ENCODE assay signal across 1 cellular context in the genomic region with DNA sequence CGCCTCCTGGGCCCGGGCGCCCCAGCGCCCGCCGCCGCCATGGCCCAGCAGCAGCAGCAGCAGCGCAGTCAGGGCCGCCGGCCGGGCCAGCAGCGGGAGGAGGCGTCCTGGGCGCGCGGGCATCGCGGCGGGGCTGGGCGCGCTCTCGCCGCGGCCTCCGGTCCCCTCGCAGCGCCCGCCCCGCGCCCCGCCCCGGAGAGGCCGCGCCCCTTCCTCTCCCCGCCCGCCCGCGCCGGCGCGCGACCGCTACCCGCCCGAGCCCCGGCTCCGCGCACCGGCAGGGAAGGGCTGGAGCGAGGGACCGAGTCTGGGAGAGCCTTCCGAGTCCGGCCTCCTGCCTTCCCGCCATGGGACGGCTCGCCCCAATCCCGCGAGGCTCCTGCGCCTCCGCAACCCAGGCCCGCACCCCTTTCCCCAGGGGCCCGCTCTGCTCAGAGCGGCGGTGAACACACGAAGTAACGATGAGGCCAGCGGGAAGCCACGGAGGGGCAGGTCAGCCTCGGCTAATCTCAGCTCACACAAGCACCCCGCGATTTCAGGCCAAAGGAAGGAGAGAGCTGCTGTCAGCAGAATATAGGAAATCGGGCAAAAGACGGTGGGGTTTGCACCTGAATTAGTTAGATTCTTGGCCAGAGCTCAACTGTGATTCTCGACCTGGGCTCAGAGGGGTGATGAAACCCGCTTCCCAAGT.
TF ChIP-seq lines count a peak whose summit lies in the region.

A gene (minus strand): TSS at position 135 of the 691 bp plus-strand sequence. CDS start 12 bp downstream, at position 123.

TF ChIP-seq in HepG2, 621 proteins besides CTCF, POLR2A, EP300 and RAD21 (continued from another document):
- TF ChIP-seq, protein P1, sequence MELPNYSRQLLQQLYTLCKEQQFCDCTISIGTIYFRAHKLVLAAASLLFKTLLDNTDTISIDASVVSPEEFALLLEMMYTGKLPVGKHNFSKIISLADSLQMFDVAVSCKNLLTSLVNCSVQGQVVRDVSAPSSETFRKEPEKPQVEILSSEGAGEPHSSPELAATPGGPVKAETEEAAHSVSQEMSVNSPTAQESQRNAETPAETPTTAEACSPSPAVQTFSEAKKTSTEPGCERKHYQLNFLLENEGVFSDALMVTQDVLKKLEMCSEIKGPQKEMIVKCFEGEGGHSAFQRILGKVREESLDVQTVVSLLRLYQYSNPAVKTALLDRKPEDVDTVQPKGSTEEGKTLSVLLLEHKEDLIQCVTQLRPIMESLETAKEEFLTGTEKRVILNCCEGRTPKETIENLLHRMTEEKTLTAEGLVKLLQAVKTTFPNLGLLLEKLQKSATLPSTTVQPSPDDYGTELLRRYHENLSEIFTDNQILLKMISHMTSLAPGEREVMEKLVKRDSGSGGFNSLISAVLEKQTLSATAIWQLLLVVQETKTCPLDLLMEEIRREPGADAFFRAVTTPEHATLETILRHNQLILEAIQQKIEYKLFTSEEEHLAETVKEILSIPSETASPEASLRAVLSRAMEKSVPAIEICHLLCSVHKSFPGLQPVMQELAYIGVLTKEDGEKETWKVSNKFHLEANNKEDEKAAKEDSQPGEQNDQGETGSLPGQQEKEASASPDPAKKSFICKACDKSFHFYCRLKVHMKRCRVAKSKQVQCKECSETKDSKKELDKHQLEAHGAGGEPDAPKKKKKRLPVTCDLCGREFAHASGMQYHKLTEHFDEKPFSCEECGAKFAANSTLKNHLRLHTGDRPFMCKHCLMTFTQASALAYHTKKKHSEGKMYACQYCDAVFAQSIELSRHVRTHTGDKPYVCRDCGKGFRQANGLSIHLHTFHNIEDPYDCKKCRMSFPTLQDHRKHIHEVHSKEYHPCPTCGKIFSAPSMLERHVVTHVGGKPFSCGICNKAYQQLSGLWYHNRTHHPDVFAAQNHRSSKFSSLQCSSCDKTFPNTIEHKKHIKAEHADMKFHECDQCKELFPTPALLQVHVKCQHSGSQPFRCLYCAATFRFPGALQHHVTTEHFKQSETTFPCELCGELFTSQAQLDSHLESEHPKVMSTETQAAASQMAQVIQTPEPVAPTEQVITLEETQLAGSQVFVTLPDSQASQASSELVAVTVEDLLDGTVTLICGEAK (IDR thresholded peaks at IDR 0.05): no peak
- TF ChIP-seq, protein P1 (CRISPR knock-in tag; IDR thresholded peaks at IDR 0.05): no peak; the same call in 1 of the 2 replicates
- TF ChIP-seq JDP2 (CRISPR knock-in tag; IDR thresholded peaks at IDR 0.05; ENCODE audit: borderline replicate concordance) (no peak), POGZ (CRISPR knock-in tag; IDR thresholded peaks at IDR 0.05) (0 out of 2 replicates have a peak, but pooled peaks have one; percentile 35), ZFP82 (CRISPR knock-in tag; IDR thresholded peaks at IDR 0.05; ENCODE audit: borderline replicate concordance) (no peak), SOX6 (IDR thresholded peaks at IDR 0.05) (no peak), SOX6 (CRISPR knock-in tag; IDR thresholded peaks at IDR 0.05) (no peak; the same call in 1 of the 2 replicates), HHEX (CRISPR knock-in tag; IDR thresholded peaks at IDR 0.05) (no peak), AGO1 (IDR thresholded peaks at IDR 0.05; ENCODE audit: low read depth, low read length, poor library complexity, severe bottlenecking) (no peak), ZSCAN9 (CRISPR knock-in tag; IDR thresholded peaks at IDR 0.05; ENCODE audit: borderline replicate concordance) (0 out of 2 replicates have a peak, but pooled peaks have one; percentile 36), ZNF24 (IDR thresholded peaks at IDR 0.05) (no peak), SUZ12 (IDR thresholded peaks at IDR 0.05; ENCODE audit: low read depth, low read length) (no peak), KDM5A (IDR thresholded peaks at IDR 0.05; ENCODE audit: borderline replicate concordance, low read length) (no peak), TAF15 (IDR thresholded peaks at IDR 0.05; ENCODE audit: low read depth, low read length, poor library complexity, severe bottlenecking) (no peak), GATAD2A (CRISPR knock-in tag; IDR thresholded peaks at IDR 0.05) (no peak), SIX1 (CRISPR knock-in tag; IDR thresholded peaks at IDR 0.05; ENCODE audit: borderline replicate concordance) (no peak), RFX3 (CRISPR knock-in tag; IDR thresholded peaks at IDR 0.05) (no peak), ZNF619 (CRISPR knock-in tag; IDR thresholded peaks at IDR 0.05) (no peak)
- TF ChIP-seq, protein P2, sequence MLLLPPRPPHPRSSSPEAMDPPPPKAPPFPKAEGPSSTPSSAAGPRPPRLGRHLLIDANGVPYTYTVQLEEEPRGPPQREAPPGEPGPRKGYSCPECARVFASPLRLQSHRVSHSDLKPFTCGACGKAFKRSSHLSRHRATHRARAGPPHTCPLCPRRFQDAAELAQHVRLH (CRISPR knock-in tag; IDR thresholded peaks at IDR 0.05; ENCODE audit: borderline replicate concordance, low read depth): peak; percentile 76; the same call in 1 of the 2 replicates
- TF ChIP-seq, protein P3, sequence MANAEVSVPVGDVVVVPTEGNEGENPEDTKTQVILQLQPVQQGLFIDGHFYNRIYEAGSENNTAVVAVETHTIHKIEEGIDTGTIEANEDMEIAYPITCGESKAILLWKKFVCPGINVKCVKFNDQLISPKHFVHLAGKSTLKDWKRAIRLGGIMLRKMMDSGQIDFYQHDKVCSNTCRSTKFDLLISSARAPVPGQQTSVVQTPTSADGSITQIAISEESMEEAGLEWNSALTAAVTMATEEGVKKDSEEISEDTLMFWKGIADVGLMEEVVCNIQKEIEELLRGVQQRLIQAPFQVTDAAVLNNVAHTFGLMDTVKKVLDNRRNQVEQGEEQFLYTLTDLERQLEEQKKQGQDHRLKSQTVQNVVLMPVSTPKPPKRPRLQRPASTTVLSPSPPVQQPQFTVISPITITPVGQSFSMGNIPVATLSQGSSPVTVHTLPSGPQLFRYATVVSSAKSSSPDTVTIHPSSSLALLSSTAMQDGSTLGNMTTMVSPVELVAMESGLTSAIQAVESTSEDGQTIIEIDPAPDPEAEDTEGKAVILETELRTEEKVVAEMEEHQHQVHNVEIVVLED (CRISPR knock-in tag; IDR thresholded peaks at IDR 0.05; ENCODE audit: borderline replicate concordance): no peak; the same call in 1 of the 2 replicates
- TF ChIP-seq, protein P4, sequence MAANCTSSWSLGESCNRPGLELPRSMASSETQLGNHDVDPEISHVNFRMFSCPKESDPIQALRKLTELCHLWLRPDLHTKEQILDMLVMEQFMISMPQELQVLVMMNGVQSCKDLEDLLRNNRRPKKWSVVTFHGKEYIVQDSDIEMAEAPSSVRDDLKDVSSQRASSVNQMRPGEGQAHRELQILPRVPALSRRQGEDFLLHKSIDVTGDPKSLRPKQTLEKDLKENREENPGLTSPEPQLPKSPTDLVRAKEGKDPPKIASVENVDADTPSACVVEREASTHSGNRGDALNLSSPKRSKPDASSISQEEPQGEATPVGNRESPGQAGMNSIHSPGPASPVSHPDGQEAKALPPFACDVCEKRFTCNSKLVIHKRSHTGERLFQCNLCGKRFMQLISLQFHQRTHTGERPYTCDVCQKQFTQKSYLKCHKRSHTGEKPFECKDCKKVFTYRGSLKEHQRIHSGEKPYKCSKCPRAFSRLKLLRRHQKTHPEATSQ (CRISPR knock-in tag; IDR thresholded peaks at IDR 0.05; ENCODE audit: borderline replicate concordance): no peak
- TF ChIP-seq, protein P5, sequence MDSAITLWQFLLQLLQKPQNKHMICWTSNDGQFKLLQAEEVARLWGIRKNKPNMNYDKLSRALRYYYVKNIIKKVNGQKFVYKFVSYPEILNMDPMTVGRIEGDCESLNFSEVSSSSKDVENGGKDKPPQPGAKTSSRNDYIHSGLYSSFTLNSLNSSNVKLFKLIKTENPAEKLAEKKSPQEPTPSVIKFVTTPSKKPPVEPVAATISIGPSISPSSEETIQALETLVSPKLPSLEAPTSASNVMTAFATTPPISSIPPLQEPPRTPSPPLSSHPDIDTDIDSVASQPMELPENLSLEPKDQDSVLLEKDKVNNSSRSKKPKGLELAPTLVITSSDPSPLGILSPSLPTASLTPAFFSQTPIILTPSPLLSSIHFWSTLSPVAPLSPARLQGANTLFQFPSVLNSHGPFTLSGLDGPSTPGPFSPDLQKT (CRISPR knock-in tag; IDR thresholded peaks at IDR 0.05; ENCODE audit: borderline replicate concordance): 0 out of 2 replicates have a peak, but pooled peaks have one; percentile 42
